8 cellular contexts compared by ENCODE assay signal in the genomic region with DNA sequence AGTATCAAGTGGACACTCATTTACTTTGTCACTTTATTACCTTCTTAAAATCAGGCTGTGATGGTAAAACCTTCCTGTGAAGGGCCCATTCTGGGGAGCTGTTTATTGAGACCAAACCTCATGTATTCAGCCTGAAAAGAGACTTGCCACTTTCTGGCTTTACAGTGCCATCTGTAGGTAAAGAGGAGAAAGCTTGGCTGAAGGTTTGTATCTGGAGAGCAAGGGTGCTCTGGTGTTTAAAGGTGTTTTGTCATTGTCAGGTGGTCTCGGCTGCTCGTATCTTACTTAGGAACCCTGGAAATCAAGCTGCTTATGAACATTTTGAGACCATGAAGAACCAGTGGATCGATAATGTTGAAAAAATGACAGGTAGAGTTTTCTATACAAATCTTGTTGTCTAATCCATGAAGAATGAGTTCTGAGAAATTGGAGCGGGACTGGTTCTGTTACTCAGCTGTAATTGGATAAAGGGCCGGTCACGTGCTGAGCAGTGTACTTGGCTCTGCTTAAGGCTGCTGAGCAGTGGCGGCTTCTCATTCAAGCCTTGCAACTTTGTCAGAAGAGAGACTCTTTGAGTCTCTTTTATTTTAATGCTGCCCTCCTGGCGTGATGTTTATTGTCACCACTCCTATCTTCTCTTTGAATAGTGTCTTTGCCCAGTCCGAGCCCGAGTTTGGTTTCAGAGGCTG. TPM values are rescaled to one million over a fixed set of nuclear protein-coding genes. Genes with fewer than 3 reads are reported as not detected.
A peak's percentile ranks its signal among the peaks of the same experiment; 100 is the strongest.
DNase-seq lines count a peak whose midpoint lies in the region; TF ChIP-seq lines count a peak whose summit lies in the region.

No MANE protein-coding gene starts in this region.

- no peak overlapping the region for H3K4me3 Mint-ChIP-seq in CD14-positive monocyte
- no peak overlapping the region for H3K4me3 Mint-ChIP-seq in activated CD4-positive, alpha-beta memory T cell treated with anti-CD3 and anti-CD28 coated beads, Interleukin-2, amount 10 ng/mL, durations not matched to agents 7 days and 5 days

- H3K4me1 ChIP-seq in OCI-LY7 (ENCODE audit: insufficient read depth, low read length, poor library complexity, severe bottlenecking) = no peaks in the 10 kb centered on the region
- no peaks in the 10 kb centered on the region for H3K4me1 ChIP-seq in colonic mucosa

- POLR2A ChIA-PET in OCI-LY7 (lab: Charles Lee) = interaction anchor here (0.6 to 1.4 kb wide), 6 partner anchors 9 to 221 kb away, joined by 3 to 4 read pairs (median 3); no protein-coding TSS in a partner anchor
- POLR2A ChIA-PET in activated CD4-positive, alpha-beta memory T cell treated with anti-CD3 and anti-CD28 coated beads, Interleukin-2, amount 10 ng/mL, durations not matched to agents 7 days and 5 days (lab: Charles Lee) = interaction anchor here (1.2 kb wide), 1 partner anchor 24 kb away, joined by 3 read pairs; no protein-coding TSS in a partner anchor

- peak; percentile 45; the same call in 1 of the 2 replicates for TF ChIP-seq CTCF in GM12875 (IDR thresholded peaks at IDR 0.05; ENCODE audit: borderline replicate concordance, insufficient read depth, low read depth, low read length)
- TF ChIP-seq CTCF in OCI-LY7 (conservative IDR thresholded peaks at IDR 0.05; ENCODE audit: low read length) = peak; percentile 86
- TF ChIP-seq CTCF in colonic mucosa (IDR thresholded peaks at IDR 0.05) = no peak
- TF ChIP-seq CTCF in CD14-positive monocyte (IDR thresholded peaks at IDR 0.05) = no peak

- DNase-seq in ACHN = peak; percentile 51
- DNase-seq in OCI-LY7 (ENCODE audit: low spot score) = peak; percentile 58
- DNase-seq in fibroblast of the conjunctiva (ENCODE audit: low read depth) = peak; percentile 30
- DNase-seq in colonic mucosa = no peak
- no peak for DNase-seq in CD14-positive monocyte (ENCODE audit: low spot score)
- no peak for DNase-seq in NCI-H446 (lab: John Stamatoyannopoulos, UW)
- DNase-seq in activated CD4-positive, alpha-beta memory T cell treated with anti-CD3 and anti-CD28 coated beads, Interleukin-2, amount 10 ng/mL, durations not matched to agents 7 days and 5 days = no peak

- in situ Hi-C loops in ACHN (cut with HindIII; ENCODE audit: low pct_ligation_motif_present, low pct_unique_long_range_greater_than_20kb, low sequenced_read_pairs) = no loop called here

- H3K4me2 ChIP-seq in OCI-LY7 (ENCODE audit: low read length) = no peak overlapping the region

- H3K36me3 ChIP-seq in OCI-LY7 (ENCODE audit: insufficient read depth, low read length) (peaks cover 83% of the 10 kb centered on the region), colonic mucosa (peaks cover 25% of the 10 kb centered on the region)

- no peak overlapping the region for H2AFZ ChIP-seq in OCI-LY7 (ENCODE audit: low read length)

- H3K9me3 ChIP-seq in OCI-LY7 (ENCODE audit: low read length) (no peaks in the 10 kb centered on the region), colonic mucosa (no peaks in the 10 kb centered on the region)

- H4K20me1 ChIP-seq in OCI-LY7 (ENCODE audit: insufficient read depth, low read length) = 0 out of 2 replicates have a peak, but pooled peaks cover 3% of the 10 kb centered on the region

- H3K9ac ChIP-seq in colonic mucosa (ENCODE audit: low read depth in 2 of 2, low read length in 2 of 2) = no peak overlapping the region

- H3K27me3 ChIP-seq in colonic mucosa = no peaks in the 10 kb centered on the region

- peak overlapping the region in 1 of 7 donors; percentile 41 for H3K27ac Mint-ChIP-seq in CD14-positive monocyte
- no peak overlapping the region for H3K27ac Mint-ChIP-seq in activated CD4-positive, alpha-beta memory T cell treated with anti-CD3 and anti-CD28 coated beads, Interleukin-2, amount 10 ng/mL, durations not matched to agents 7 days and 5 days

- intact Hi-C loops in OCI-LY7 (cut with micrococcal nuclease; ENCODE audit: unreplicated experiment) = loop anchor here (1.0 kb wide), 1 partner anchor 217 kb away; no protein-coding TSS in a partner anchor
- intact Hi-C loops in colonic mucosa (cut with DNase I) = loop anchor here (5.0 kb wide), 1 partner anchor 216 kb away; no protein-coding TSS in a partner anchor
- intact Hi-C loops in CD14-positive monocyte (cut with micrococcal nuclease) = no loop called here

- CTCF ChIA-PET in OCI-LY7 (lab: Charles Lee; ENCODE audit: unreplicated experiment) = interaction anchor here (0.9 to 1.2 kb wide), 2 partner anchors 209 to 217 kb away, joined by 3 to 4 read pairs; no protein-coding TSS in a partner anchor
- CTCF ChIA-PET in activated CD4-positive, alpha-beta memory T cell treated with anti-CD3 and anti-CD28 coated beads, Interleukin-2, amount 10 ng/mL, durations not matched to agents 7 days and 5 days (lab: Charles Lee) = interaction anchor here (0.5 to 3.3 kb wide), 16 partner anchors 10 to 255 kb away, joined by 3 to 18 read pairs (median 4); no protein-coding TSS in a partner anchor

- no peak overlapping the region for H3K27ac ChIP-seq in OCI-LY7 (ENCODE audit: low read depth, low read length, poor library complexity, severe bottlenecking)
- H3K27ac ChIP-seq in colonic mucosa = no peak overlapping the region

- peaks cover 0 to 2% (median 0%) of the 10 kb centered on the region in 3 donors for H3K27me3 Mint-ChIP-seq in CD14-positive monocyte (ENCODE audit: low read depth in 3 of 3)
- H3K27me3 Mint-ChIP-seq in activated CD4-positive, alpha-beta memory T cell treated with anti-CD3 and anti-CD28 coated beads, Interleukin-2, amount 10 ng/mL, durations not matched to agents 7 days and 5 days = no peaks in the 10 kb centered on the region

- H3K79me2 ChIP-seq in OCI-LY7 (ENCODE audit: insufficient read depth, low read depth, low read length) = no peaks in the 10 kb centered on the region

- H3K9me2 ChIP-seq in OCI-LY7 (ENCODE audit: insufficient read depth, low read length) = no peaks in the 10 kb centered on the region

- H3K36me3 Mint-ChIP-seq in CD14-positive monocyte = peaks cover 87 to 97% of the 10 kb centered on the region in 2 donors
- H3K36me3 Mint-ChIP-seq in activated CD4-positive, alpha-beta memory T cell treated with anti-CD3 and anti-CD28 coated beads, Interleukin-2, amount 10 ng/mL, durations not matched to agents 7 days and 5 days (ENCODE audit: low read depth) = peaks cover 72% of the 10 kb centered on the region

- no TSS peak for BruUV-seq in OCI-LY7 (replicated peaks; lab: Mats Ljungman, UMichigan)

- H3K4me1 Mint-ChIP-seq in CD14-positive monocyte = no peaks in the 10 kb centered on the region
- H3K4me1 Mint-ChIP-seq in activated CD4-positive, alpha-beta memory T cell treated with anti-CD3 and anti-CD28 coated beads, Interleukin-2, amount 10 ng/mL, durations not matched to agents 7 days and 5 days = peaks cover 7% of the 10 kb centered on the region

- H3K4me3 ChIP-seq in GM12875 (ENCODE audit: low read depth, low read length) (no peak overlapping the region), OCI-LY7 (ENCODE audit: low read depth, low read length, poor library complexity, severe bottlenecking) (no peak overlapping the region), colonic mucosa (no peak overlapping the region)

- no peaks in the 10 kb centered on the region for H3K9me3 Mint-ChIP-seq in CD14-positive monocyte
- no peaks in the 10 kb centered on the region for H3K9me3 Mint-ChIP-seq in activated CD4-positive, alpha-beta memory T cell treated with anti-CD3 and anti-CD28 coated beads, Interleukin-2, amount 10 ng/mL, durations not matched to agents 7 days and 5 days

RNA-seq across cellular contexts. Expression of a gene that starts 46.9 kb away (rescaled TPM):
- 29.1 and 35.5 TPM in 2 replicates for total RNA-seq in OCI-LY7 (2014; rRNA removed; shearing (Covaris generic))
- total RNA-seq in OCI-LY7 (2022) (53.6 and 54.2 TPM in 2 replicates), colonic mucosa (10 to 100 TPM; 30.5 to 31.7 TPM)
- 10 to 100 TPM; 23.2 to 32.0 TPM for polyA plus RNA-seq in CD14-positive monocyte
- total RNA-seq in activated CD4-positive, alpha-beta memory T cell treated with anti-CD3 and anti-CD28 coated beads, Interleukin-2, amount 10 ng/mL, durations not matched to agents 7 days and 5 days = 10 to 100 TPM; 41.8 to 42.2 TPM

RNA-seq across cellular contexts. Expression of a gene that starts 47.3 kb away (rescaled TPM):
- 20.2 and 26.4 TPM in 2 replicates for total RNA-seq in OCI-LY7 (2014; rRNA removed; shearing (Covaris generic))
- total RNA-seq in OCI-LY7 (2022) = 31.1 and 39.0 TPM in 2 replicates
- total RNA-seq in colonic mucosa = 10 to 100 TPM; 20.2 to 27.6 TPM
- polyA plus RNA-seq in CD14-positive monocyte = 10 to 100 TPM; 35.7 to 38.2 TPM
- 10 to 100 TPM; 29.3 to 31.8 TPM for total RNA-seq in activated CD4-positive, alpha-beta memory T cell treated with anti-CD3 and anti-CD28 coated beads, Interleukin-2, amount 10 ng/mL, durations not matched to agents 7 days and 5 days

Comparison
In these comparisons a context has a peak if more than half of its experiments do, and no peak if none do; other contexts are left out.
1. DNase-seq: peak in ACHN (single experiment), OCI-LY7 (single experiment) and fibroblast of the conjunctiva (single experiment); none in colonic mucosa (single experiment), CD14-positive monocyte (single experiment), NCI-H446 (0 of 2) and activated CD4-positive, alpha-beta memory T cell treated with anti-CD3 and anti-CD28 coated beads, Interleukin-2, amount 10 ng/mL, durations not matched to agents 7 days and 5 days (single experiment).
2. CTCF ChIP-seq: peak in GM12875 (single experiment) and OCI-LY7 (single experiment); none in colonic mucosa (single experiment) and CD14-positive monocyte (single experiment).
3. intact Hi-C loops: an anchor here in OCI-LY7 (1.0 kb wide) and colonic mucosa (5.0 kb wide); none called in CD14-positive monocyte.